In genomic region chr2:125593036-125593435, GRCh38 we compare ENCODE assay signal across 22 cellular contexts.
"Had no signal": no experiment of that assay in that cellular context is flagged by ENCODE, and none has a peak within 500 bp of the region (broad histone marks: within the 10 kb centered on the region; RNA-seq: fewer than 3 reads in every experiment).

No MANE protein-coding gene starts in this region.

- H3K27ac ChIP-seq: left ventricle myocardium inferior, ovary, right atrium auricular region, right lobe of liver, tibial nerve, upper lobe of left lung, vagina had no signal

- H3K27me3 Mint-ChIP-seq: progenitor cell of endocrine pancreas; stimulated activated memory B cell treated with anti-CD40 and anti-IgM and Interleukin-4, amounts not matched to agents 10 μg/mL and 1 μg/mL and 100 μg/mL, for 72 hours; stimulated activated naive CD8-positive, alpha-beta T cell treated with anti-CD3 and anti-CD28 coated beads, Interleukin-15, amount 100 ng/mL, for 72 hours had no signal

- H3K36me3 ChIP-seq: left ventricle myocardium inferior, ovary, right atrium auricular region, right lobe of liver, tibial nerve, upper lobe of left lung, vagina had no signal

- H3K4me3 ChIP-seq: left ventricle myocardium inferior, lung, ovary, right atrium auricular region, right lobe of liver, smooth muscle cell, tibial nerve, upper lobe of left lung, vagina had no signal

- H3K4me3 Mint-ChIP-seq: natural killer cell; nephron progenitor cell; stimulated activated memory B cell treated with anti-CD40 and anti-IgM and Interleukin-4, amounts not matched to agents 10 μg/mL and 1 μg/mL and 100 μg/mL, for 72 hours; stimulated activated naive CD8-positive, alpha-beta T cell treated with anti-CD3 and anti-CD28 coated beads, Interleukin-15, amount 100 ng/mL, for 72 hours had no signal

- H3K4me1 Mint-ChIP-seq: natural killer cell; nephron progenitor cell; stimulated activated memory B cell treated with anti-CD40 and anti-IgM and Interleukin-4, amounts not matched to agents 10 μg/mL and 1 μg/mL and 100 μg/mL, for 72 hours; stimulated activated naive CD8-positive, alpha-beta T cell treated with anti-CD3 and anti-CD28 coated beads, Interleukin-15, amount 100 ng/mL, for 72 hours had no signal

- H3K9me3 ChIP-seq: ovary, right atrium auricular region, right lobe of liver, upper lobe of left lung, vagina had no signal

- H3K27me3 ChIP-seq: ovary, right atrium auricular region, right lobe of liver, tibial nerve, upper lobe of left lung, vagina had no signal

- H3K27ac Mint-ChIP-seq: natural killer cell; nephron progenitor cell; progenitor cell of endocrine pancreas; stimulated activated memory B cell treated with anti-CD40 and anti-IgM and Interleukin-4, amounts not matched to agents 10 μg/mL and 1 μg/mL and 100 μg/mL, for 72 hours; stimulated activated naive CD8-positive, alpha-beta T cell treated with anti-CD3 and anti-CD28 coated beads, Interleukin-15, amount 100 ng/mL, for 72 hours had no signal

- H3K4me1 ChIP-seq: left ventricle myocardium inferior, right atrium auricular region, right lobe of liver, tibial nerve, upper lobe of left lung, vagina had no signal

- DNase-seq: hippocampal formation; islet precursor cell; left ventricle myocardium inferior; natural killer cell; nephron progenitor cell; ovary; right lobe of liver; stimulated activated CD4-positive, alpha-beta T cell treated with anti-CD3 and anti-CD28 coated beads, Interleukin-1b, Interleukin-23, amount 100 ng/mL, for 48 hours; stimulated activated CD4-positive, alpha-beta T cell treated with anti-CD3 and anti-CD28 coated beads, Interleukin-2, amount 100 ng/mL, for 48 hours; stimulated activated CD4-positive, alpha-beta T cell treated with anti-CD3 and anti-CD28 coated beads, Interleukin-4, amount 100 ng/mL, for 4 hours; stimulated activated CD8-positive, alpha-beta memory T cell treated with anti-CD3 and anti-CD28 coated beads, Interleukin-4, amount 100 ng/mL, for 48 hours; stimulated activated naive CD4-positive, alpha-beta T cell treated with Interleukin-2 at 50 U/mL for 16 hours; stimulated activated naive CD8-positive, alpha-beta T cell treated with anti-CD3 and anti-CD28 coated beads, Interleukin-15, amount 100 ng/mL, for 72 hours; substantia nigra; upper lobe of left lung had no signal

- H3K9me3 Mint-ChIP-seq: nephron progenitor cell had no signal

- H3K36me3 Mint-ChIP-seq: stimulated activated memory B cell treated with anti-CD40 and anti-IgM and Interleukin-4, amounts not matched to agents 10 μg/mL and 1 μg/mL and 100 μg/mL, for 72 hours had no signal

- ATAC-seq: natural killer cell; right lobe of liver; stimulated activated memory B cell treated with anti-CD40 and anti-IgM and Interleukin-4, amounts not matched to agents 10 μg/mL and 1 μg/mL and 100 μg/mL, for 72 hours; stimulated activated naive CD8-positive, alpha-beta T cell treated with anti-CD3 and anti-CD28 coated beads, Interleukin-15, amount 100 ng/mL, for 72 hours had no signal
